ENCODE assay signal across 27 cellular contexts in genomic region chr7:20269726-20270125, GRCh38. TPM values are rescaled to one million over a fixed set of nuclear protein-coding genes. Genes with fewer than 3 reads are reported as not detected.
A peak's percentile ranks its signal among the peaks of the same experiment; 100 is the strongest.
DNase-seq lines count a peak whose midpoint lies in the region; ATAC-seq and TF ChIP-seq lines count a peak whose summit lies in the region.
"Had no signal": no experiment of that assay in that cellular context is flagged by ENCODE, and none has a peak within 500 bp of the region (broad histone marks: within the 10 kb centered on the region; RNA-seq: fewer than 3 reads in every experiment).

No MANE protein-coding gene starts in this region.

- POLR2A ChIA-PET in SK-N-SH (lab: Yijun Ruan, JAX): no interaction called here

- H4K20me1 ChIP-seq in SK-N-SH (ENCODE audit: insufficient read depth): no peaks in the 10 kb centered on the region

- H3K36me3 ChIP-seq in SK-N-SH (replicated peaks in 1 of 2; ENCODE audit: control insufficient read depth in 1 of 2, insufficient read depth in 2 of 2, low read length in 1 of 2) (no peaks in the 10 kb centered on the region), adipocyte (ENCODE audit: control insufficient read depth, insufficient read depth, low read length, severe bottlenecking) (no peaks in the 10 kb centered on the region), testis (ENCODE audit: low read depth, missing control alignments) (no peaks in the 10 kb centered on the region)
- H3K36me3 ChIP-seq: heart left ventricle, lower lobe of right lung, ovary, tibial nerve had no signal

- DNase-seq in SK-N-SH (no peak), adipocyte (ENCODE audit: low read depth) (peak; percentile 51), fibroblast of pulmonary artery (ENCODE audit: low read depth) (peak; percentile 79), testis (no peak), RKO (ENCODE audit: low spot score) (no peak), NCI-H446 treated with DMSO at 0.1 percent for 48 hours (lab: John Stamatoyannopoulos, UW) (no peak)
- no peak for DNase-seq in activated T-cell treated with anti-CD3 and anti-CD28 coated beads, Interleukin-2, amount 50 U/mL, for 24 hours
- DNase-seq: activated CD4-positive, alpha-beta T cell treated with anti-CD3 and anti-CD28 coated beads for 1 hour; dorsolateral prefrontal cortex; heart left ventricle; immature natural killer cell; lower lobe of right lung; NCI-H1092 treated with DMSO at 0.1 percent for 48 hours; NCI-H2029 treated with DMSO at 0.1 percent for 48 hours; NCI-H510A; ovary; stimulated activated CD4-positive, alpha-beta T cell treated with anti-CD3 and anti-CD28 coated beads, Interleukin-1b, Interleukin-23, amount 100 ng/mL, for 48 hours; stimulated activated naive CD4-positive, alpha-beta T cell treated with Interleukin-2 at 50 U/mL for 16 hours had no signal

- H3K27me3 Mint-ChIP-seq in activated T-cell treated with anti-CD3 and anti-CD28 coated beads, Interleukin-2, amount 50 U/mL, for 24 hours: no peaks in the 10 kb centered on the region

- intact Hi-C loops in testis (cut with DNase I; ENCODE audit: low total_unique reads): no loop called here

- H3K27ac Mint-ChIP-seq in activated T-cell treated with anti-CD3 and anti-CD28 coated beads, Interleukin-2, amount 50 U/mL, for 24 hours: no peak overlapping the region
- H3K27ac Mint-ChIP-seq: activated naive CD4-positive, alpha-beta T cell treated with anti-CD3 and anti-CD28 coated beads, Interleukin-2, amount 50 U/mL, for 72 hours; activated T-helper 1 cell treated with anti-CD3 and anti-CD28 coated beads, Interleukin-12 subunit alpha, Interleukin-12 subunit beta, Interleukin-2, Interleukin-4 antibody, amounts not matched to agents 30 ng/mL and 10 ng/mL and 1 ng/mL, durations not matched to agents 14 hours and 24 hours and 36 hours; CD14-positive monocyte; immature natural killer cell had no signal

- no peak for TF ChIP-seq RAD21 in SK-N-SH (IDR thresholded peaks at IDR 0.05; ENCODE audit: low read length)

- H3K9ac ChIP-seq in SK-N-SH (no peak overlapping the region), adipocyte (ENCODE audit: low read length) (no peak overlapping the region)
- H3K9ac ChIP-seq: KMS-11 had no signal

- H3K4me3 ChIP-seq in SK-N-SH (ENCODE audit: low read depth in 2 of 2, low read length in 1 of 2) (no peak overlapping the region), adipocyte (ENCODE audit: low read length) (no peak overlapping the region), fibroblast of pulmonary artery (replicated peaks; ENCODE audit: low read depth, low read length) (no peak overlapping the region), testis (no peak overlapping the region)
- H3K4me3 ChIP-seq: dorsolateral prefrontal cortex, heart left ventricle, lower lobe of right lung, ovary, tibial nerve had no signal

- H3F3A ChIP-seq in SK-N-SH (replicated peaks; ENCODE audit: insufficient read depth): no peaks in the 10 kb centered on the region

- H3K9me2 ChIP-seq in SK-N-SH: no peaks in the 10 kb centered on the region

- no peaks in the 10 kb centered on the region for H3K9me3 Mint-ChIP-seq in activated T-cell treated with anti-CD3 and anti-CD28 coated beads, Interleukin-2, amount 50 U/mL, for 24 hours
- H3K9me3 Mint-ChIP-seq: activated naive CD4-positive, alpha-beta T cell treated with anti-CD3 and anti-CD28 coated beads, Interleukin-2, amount 50 U/mL, for 72 hours; activated T-helper 1 cell treated with anti-CD3 and anti-CD28 coated beads, Interleukin-12 subunit alpha, Interleukin-12 subunit beta, Interleukin-2, Interleukin-4 antibody, amounts not matched to agents 30 ng/mL and 10 ng/mL and 1 ng/mL, durations not matched to agents 14 hours and 24 hours and 36 hours had no signal

- peak; percentile 59 for ATAC-seq in SK-N-SH treated with all-trans-retinoic acid at 6 μM for 48 hours
- ATAC-seq: activated naive CD4-positive, alpha-beta T cell treated with anti-CD3 and anti-CD28 coated beads, Interleukin-2, amount 50 U/mL, for 72 hours; lower lobe of right lung; sciatic nerve had no signal

- H3K36me3 Mint-ChIP-seq in activated T-cell treated with anti-CD3 and anti-CD28 coated beads, Interleukin-2, amount 50 U/mL, for 24 hours (ENCODE audit: low read depth): no peaks in the 10 kb centered on the region
- H3K36me3 Mint-ChIP-seq: activated naive CD4-positive, alpha-beta T cell treated with anti-CD3 and anti-CD28 coated beads, Interleukin-2, amount 50 U/mL, for 72 hours; CD14-positive monocyte; immature natural killer cell had no signal

- no peak overlapping the region for H3K4me2 ChIP-seq in SK-N-SH

- CTCF ChIA-PET in SK-N-SH (lab: Yijun Ruan, JAX): no interaction called here

- no peak for TF ChIP-seq CTCF in SK-N-SH (IDR thresholded peaks at IDR 0.05)
- no peak for TF ChIP-seq CTCF in fibroblast of pulmonary artery (IDR thresholded peaks at IDR 0.05; ENCODE audit: low read length, missing control alignments)
- no peak for TF ChIP-seq CTCF in testis (IDR thresholded peaks at IDR 0.05)

- peaks cover 0 to 11% of the 10 kb centered on the region in 2 experiments; a peak in 1 of 4 replicates for H3K4me1 ChIP-seq in SK-N-SH (ENCODE audit: control insufficient read depth in 1 of 2, insufficient read depth in 2 of 2, low read depth in 1 of 2, low read length in 1 of 2)
- H3K4me1 ChIP-seq in adipocyte (ENCODE audit: control insufficient read depth, insufficient read depth, low read length): peaks cover 12% of the 10 kb centered on the region
- peaks cover 7% of the 10 kb centered on the region for H3K4me1 ChIP-seq in testis
- H3K4me1 ChIP-seq: lower lobe of right lung, tibial nerve had no signal

- no peak for TF ChIP-seq POLR2A in testis (IDR thresholded peaks at IDR 0.05)

- H2AFZ ChIP-seq in SK-N-SH (ENCODE audit: low read depth): no peak overlapping the region

- no peaks in the 10 kb centered on the region for H3K4me1 Mint-ChIP-seq in activated T-cell treated with anti-CD3 and anti-CD28 coated beads, Interleukin-2, amount 50 U/mL, for 24 hours (ENCODE audit: low read depth)
- H3K4me1 Mint-ChIP-seq: CD14-positive monocyte, immature natural killer cell had no signal

- H3K27ac ChIP-seq in SK-N-SH (ENCODE audit: low read depth in 2 of 2, low read length in 1 of 2) (peak overlapping the region in 1 of 2 experiments; percentile 4; a peak in 1 of 4 replicates), testis (peak overlapping the region; percentile 53 to 79)
- H3K27ac ChIP-seq: 22Rv1, dorsolateral prefrontal cortex, lower lobe of right lung, ovary, RWPE1, tibial nerve had no signal

- TF ChIP-seq EP300 in SK-N-SH (IDR thresholded peaks at IDR 0.05; ENCODE audit: borderline replicate concordance in 1 of 2, low read depth in 1 of 2, low read length in 1 of 2): no peak

- H3K27me3 ChIP-seq in SK-N-SH (ENCODE audit: insufficient read depth) (no peaks in the 10 kb centered on the region), adipocyte (replicated peaks; ENCODE audit: control insufficient read depth, insufficient read depth, low read length) (no peaks in the 10 kb centered on the region), testis (no peaks in the 10 kb centered on the region)
- H3K27me3 ChIP-seq: heart left ventricle, ovary, tibial nerve had no signal

- no peaks in the 10 kb centered on the region for H3K79me2 ChIP-seq in SK-N-SH (ENCODE audit: insufficient read depth)

- H3K9me3 ChIP-seq in SK-N-SH: no peaks in the 10 kb centered on the region
- no peaks in the 10 kb centered on the region for H3K9me3 ChIP-seq in adipocyte (ENCODE audit: control insufficient read depth, low read length)
- no peaks in the 10 kb centered on the region for H3K9me3 ChIP-seq in testis
- H3K9me3 ChIP-seq: heart left ventricle, lower lobe of right lung, ovary, tibial nerve had no signal

- H3K4me3 Mint-ChIP-seq in activated T-cell treated with anti-CD3 and anti-CD28 coated beads, Interleukin-2, amount 50 U/mL, for 24 hours: no peak overlapping the region
- H3K4me3 Mint-ChIP-seq: activated T-helper 1 cell treated with anti-CD3 and anti-CD28 coated beads, Interleukin-12 subunit alpha, Interleukin-12 subunit beta, Interleukin-2, Interleukin-4 antibody, amounts not matched to agents 30 ng/mL and 10 ng/mL and 1 ng/mL, durations not matched to agents 14 hours and 24 hours and 36 hours; CD14-positive monocyte; immature natural killer cell had no signal

TF ChIP-seq in SK-N-SH treated with all-trans-retinoic acid at 6 μM for 48 hours, 23 proteins besides CTCF, POLR2A, EP300 and RAD21:
- TF ChIP-seq ZFP30 (CRISPR knock-in tag; IDR thresholded peaks at IDR 0.05): no peak
- no peak for TF ChIP-seq ZNF565 (CRISPR knock-in tag; conservative IDR thresholded peaks at IDR 0.05; ENCODE audit: low read depth)
- no peak for TF ChIP-seq ESRRG (CRISPR knock-in tag; IDR thresholded peaks at IDR 0.05)
- no peak for TF ChIP-seq SNAI2 (CRISPR knock-in tag; IDR thresholded peaks at IDR 0.05)
- TF ChIP-seq ZNF70 (CRISPR knock-in tag; IDR thresholded peaks at IDR 0.05): no peak

TF ChIP-seq in SK-N-SH, 30 proteins besides CTCF, POLR2A, EP300 and RAD21 (continues in another document):
- no peak for TF ChIP-seq IRF3 (IDR thresholded peaks at IDR 0.05; ENCODE audit: low read depth, low read length)
- no peak for TF ChIP-seq NFIC (IDR thresholded peaks at IDR 0.05; ENCODE audit: borderline replicate concordance)
- TF ChIP-seq, protein P1, sequence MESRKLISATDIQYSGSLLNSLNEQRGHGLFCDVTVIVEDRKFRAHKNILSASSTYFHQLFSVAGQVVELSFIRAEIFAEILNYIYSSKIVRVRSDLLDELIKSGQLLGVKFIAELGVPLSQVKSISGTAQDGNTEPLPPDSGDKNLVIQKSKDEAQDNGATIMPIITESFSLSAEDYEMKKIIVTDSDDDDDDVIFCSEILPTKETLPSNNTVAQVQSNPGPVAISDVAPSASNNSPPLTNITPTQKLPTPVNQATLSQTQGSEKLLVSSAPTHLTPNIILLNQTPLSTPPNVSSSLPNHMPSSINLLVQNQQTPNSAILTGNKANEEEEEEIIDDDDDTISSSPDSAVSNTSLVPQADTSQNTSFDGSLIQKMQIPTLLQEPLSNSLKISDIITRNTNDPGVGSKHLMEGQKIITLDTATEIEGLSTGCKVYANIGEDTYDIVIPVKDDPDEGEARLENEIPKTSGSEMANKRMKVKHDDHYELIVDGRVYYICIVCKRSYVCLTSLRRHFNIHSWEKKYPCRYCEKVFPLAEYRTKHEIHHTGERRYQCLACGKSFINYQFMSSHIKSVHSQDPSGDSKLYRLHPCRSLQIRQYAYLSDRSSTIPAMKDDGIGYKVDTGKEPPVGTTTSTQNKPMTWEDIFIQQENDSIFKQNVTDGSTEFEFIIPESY (IDR thresholded peaks at IDR 0.05; ENCODE audit: borderline replicate concordance, low read depth): no peak

RNA-seq across cellular contexts. Expression of gene MACC1, which starts 52.5 kb away (rescaled TPM):
- polyA plus RNA-seq in SK-N-SH (2012; rRNA removed) (not detected in 2 replicates), testis (ENCODE audit: insufficient read depth, low read depth, low replicate concordance) (0.17 TPM)
- not detected in 2 replicates for polyA plus RNA-seq in SK-N-SH (2012; cell fraction: cytosol; rRNA removed)
- polyA plus RNA-seq in SK-N-SH (2012; cell fraction: nucleus; rRNA removed): not detected in 2 replicates
- total RNA-seq in testis: under 1 TPM; 0.74 to 0.79 TPM
- total RNA-seq: activated naive CD4-positive, alpha-beta T cell treated with anti-CD3 and anti-CD28 coated beads, Interleukin-2, amount 50 U/mL, for 72 hours; activated T-helper 1 cell treated with anti-CD3 and anti-CD28 coated beads, Interleukin-12 subunit alpha, Interleukin-12 subunit beta, Interleukin-2, Interleukin-4 antibody, amounts not matched to agents 30 ng/mL and 10 ng/mL and 1 ng/mL, durations not matched to agents 14 hours and 24 hours and 36 hours had no signal
- polyA plus RNA-seq: CD14-positive monocyte had no signal

Comparison
In these comparisons a context has a peak if more than half of its experiments do, and no peak if none do; other contexts are left out.
1. DNase-seq: peak in adipocyte (single experiment) and fibroblast of pulmonary artery (single experiment); none in SK-N-SH (single experiment), testis (single experiment), RKO (single experiment), activated T-cell treated with anti-CD3 and anti-CD28 coated beads, Interleukin-2, amount 50 U/mL, for 24 hours (single experiment) and NCI-H446 treated with DMSO at 0.1 percent for 48 hours (single experiment).